9 cellular contexts compared by ENCODE assay signal in the genomic region with DNA sequence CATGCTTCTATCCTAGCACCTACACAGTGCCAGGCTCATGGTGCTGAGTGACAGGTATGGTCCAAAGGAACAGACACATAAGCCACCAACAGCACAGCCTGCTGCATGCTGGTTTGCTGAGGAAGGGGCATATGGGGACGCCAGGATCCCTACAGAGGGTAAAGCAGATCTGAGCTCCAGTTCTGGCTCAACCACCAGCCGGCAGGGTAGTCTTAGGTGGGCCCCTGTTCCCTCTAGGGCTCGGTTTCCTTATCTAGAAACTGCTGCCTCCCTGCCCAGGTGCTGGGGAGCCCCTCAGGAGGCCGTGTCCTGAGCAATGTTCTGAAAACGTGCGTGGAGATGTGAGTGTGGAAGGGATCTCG. TPM values are rescaled to one million over a fixed set of nuclear protein-coding genes. Genes with fewer than 3 reads are reported as not detected.
DNase-seq lines count a peak whose midpoint lies in the region; ATAC-seq and TF ChIP-seq lines count a peak whose summit lies in the region.
"Had no signal": no experiment of that assay in that cellular context is flagged by ENCODE, and none has a peak within 500 bp of the region (broad histone marks: within the 10 kb centered on the region; RNA-seq: fewer than 3 reads in every experiment).

No MANE protein-coding gene starts in this region.

- peaks cover 16% of the 10 kb centered on the region for H3K36me3 ChIP-seq in SK-N-MC (ENCODE audit: insufficient read depth, low read length)
- H3K36me3 ChIP-seq in esophagus squamous epithelium, result peaks cover 0 to 86% (median 6%) of the 10 kb centered on the region in 3 donors
- no peaks in the 10 kb centered on the region for H3K36me3 ChIP-seq in parathyroid adenoma (ENCODE audit: control insufficient read depth, insufficient read depth, low read length)

- 74% methylated on average over 7 of the region's 7 CpGs; no CpG with 5 or more reads in 1 of the 2 donors for WGBS in esophagus squamous epithelium, 2 donors

- peaks cover 8% of the 10 kb centered on the region for H3K4me1 Mint-ChIP-seq in CD4-positive, alpha-beta T cell (ENCODE audit: low read depth)

- H3K27ac ChIP-seq in CD4-positive, alpha-beta T cell (ENCODE audit: low read depth, low read length), result no peak overlapping the region
- peak overlapping the region; percentile 95 for H3K27ac ChIP-seq in SK-N-MC
- H3K27ac ChIP-seq in esophagus squamous epithelium, result peak overlapping the region; percentile 70 to 89 (median 86)
- H3K27ac ChIP-seq in parathyroid adenoma, result peak overlapping the region; percentile 41

- H3K9me3 Mint-ChIP-seq in CD4-positive, alpha-beta T cell, result no peaks in the 10 kb centered on the region

- H3K9ac ChIP-seq in SK-N-MC (ENCODE audit: insufficient read length) (peak overlapping the region; percentile 72), parathyroid adenoma (no peak overlapping the region)

- H3K36me3 Mint-ChIP-seq in CD4-positive, alpha-beta T cell (ENCODE audit: low read depth), result no peaks in the 10 kb centered on the region

- peak overlapping the region; percentile 76 for H3K4me3 ChIP-seq in SK-N-MC
- peak overlapping the region in 1 of 4 donors; percentile 46 for H3K4me3 ChIP-seq in esophagus squamous epithelium
- H3K4me3 ChIP-seq in parathyroid adenoma (ENCODE audit: low read depth, low read length), result no peak overlapping the region

- intact Hi-C loops in CD4-positive, alpha-beta T cell (cut with DNase I, micrococcal nuclease), result no loop called here
- intact Hi-C loops in esophagus squamous epithelium (cut with DNase I) (no loop called here), posterior vena cava (cut with DNase I) (no loop called here)

- H3K27ac Mint-ChIP-seq in CD4-positive, alpha-beta T cell, result no peak overlapping the region

- no peak overlapping the region for H3K4me2 ChIP-seq in parathyroid adenoma (ENCODE audit: low read length)

- H3K27me3 ChIP-seq in CD4-positive, alpha-beta T cell (ENCODE audit: control insufficient read depth, insufficient read depth, low read length), result peaks cover 4% of the 10 kb centered on the region
- H3K27me3 ChIP-seq in esophagus squamous epithelium (no peaks in the 10 kb centered on the region), parathyroid adenoma (ENCODE audit: control insufficient read depth, insufficient read depth, low read length) (no peaks in the 10 kb centered on the region)

- H3K4me1 ChIP-seq in esophagus squamous epithelium, result peaks cover 33 to 82% (median 62%) of the 10 kb centered on the region in 3 donors
- H3K4me1 ChIP-seq in parathyroid adenoma, result peaks cover 18% of the 10 kb centered on the region

- H2AFZ ChIP-seq in parathyroid adenoma, result peak overlapping the region; percentile 91

- DNase-seq in CD4-positive, alpha-beta T cell, result no peak
- DNase-seq in SK-N-MC (ENCODE audit: low read depth, low spot score) (no peak), esophagus squamous epithelium (lab: John Stamatoyannopoulos, UW) (no peak), NCI-H345 (lab: John Stamatoyannopoulos, UW) (no peak), posterior vena cava (ENCODE audit: low spot score) (no peak)
- DNase-seq: DMS79 had no signal

- POLR2A ChIA-PET in CD4-positive, alpha-beta T cell (lab: Charles Lee), result interaction anchor here (1.2 kb wide), 1 partner anchor 24 kb away, joined by 7 read pairs; the partner anchor contains the start of gene MRPS23

- H3K9me3 ChIP-seq in CD4-positive, alpha-beta T cell (ENCODE audit: control insufficient read depth, low read length), result no peaks in the 10 kb centered on the region
- no peaks in the 10 kb centered on the region for H3K9me3 ChIP-seq in SK-N-MC (ENCODE audit: low read depth, low read length)
- H3K9me3 ChIP-seq in esophagus squamous epithelium, result no peaks in the 10 kb centered on the region
- H3K9me3 ChIP-seq in parathyroid adenoma (ENCODE audit: control insufficient read depth, low read length), result no peaks in the 10 kb centered on the region

- H3K27me3 Mint-ChIP-seq in CD4-positive, alpha-beta T cell, result peaks cover 28% of the 10 kb centered on the region

- CTCF ChIA-PET in CD4-positive, alpha-beta T cell (lab: Charles Lee), result no interaction called here

- peak overlapping the region; percentile 54 for H3K4me3 Mint-ChIP-seq in CD4-positive, alpha-beta T cell

- no peaks in the 10 kb centered on the region for H3K79me2 ChIP-seq in parathyroid adenoma

- TF ChIP-seq POLR2A in esophagus squamous epithelium (IDR thresholded peaks at IDR 0.05), result no peak

- ATAC-seq in CD4-positive, alpha-beta T cell (ENCODE audit: poor library complexity), result no peak
- no peak for ATAC-seq in HG02870 (IDR thresholded peaks at IDR 0.05; ENCODE audit: unreplicated experiment)
- no peak for ATAC-seq in HG03095 (IDR thresholded peaks at IDR 0.05; ENCODE audit: unreplicated experiment)

- TF ChIP-seq CTCF in CD4-positive, alpha-beta T cell (IDR thresholded peaks at IDR 0.05), result no peak
- TF ChIP-seq CTCF in esophagus squamous epithelium (IDR thresholded peaks at IDR 0.05) (no peak), parathyroid adenoma (IDR thresholded peaks at IDR 0.05) (no peak)

RNA-seq across cellular contexts. Expression of gene MRPS23, which starts 24.2 kb away (rescaled TPM):
- total RNA-seq in CD4-positive, alpha-beta T cell, result 10 to 100 TPM; 14.6 to 14.7 TPM
- 10 to 100 TPM in 3 of 4 donors, 1 to 10 TPM in 1; 9.9 to 25.2 (median 20.8) TPM for total RNA-seq in esophagus squamous epithelium
- 10 to 100 TPM; 25.2 to 26.5 TPM for total RNA-seq in posterior vena cava
